In the genomic region with DNA sequence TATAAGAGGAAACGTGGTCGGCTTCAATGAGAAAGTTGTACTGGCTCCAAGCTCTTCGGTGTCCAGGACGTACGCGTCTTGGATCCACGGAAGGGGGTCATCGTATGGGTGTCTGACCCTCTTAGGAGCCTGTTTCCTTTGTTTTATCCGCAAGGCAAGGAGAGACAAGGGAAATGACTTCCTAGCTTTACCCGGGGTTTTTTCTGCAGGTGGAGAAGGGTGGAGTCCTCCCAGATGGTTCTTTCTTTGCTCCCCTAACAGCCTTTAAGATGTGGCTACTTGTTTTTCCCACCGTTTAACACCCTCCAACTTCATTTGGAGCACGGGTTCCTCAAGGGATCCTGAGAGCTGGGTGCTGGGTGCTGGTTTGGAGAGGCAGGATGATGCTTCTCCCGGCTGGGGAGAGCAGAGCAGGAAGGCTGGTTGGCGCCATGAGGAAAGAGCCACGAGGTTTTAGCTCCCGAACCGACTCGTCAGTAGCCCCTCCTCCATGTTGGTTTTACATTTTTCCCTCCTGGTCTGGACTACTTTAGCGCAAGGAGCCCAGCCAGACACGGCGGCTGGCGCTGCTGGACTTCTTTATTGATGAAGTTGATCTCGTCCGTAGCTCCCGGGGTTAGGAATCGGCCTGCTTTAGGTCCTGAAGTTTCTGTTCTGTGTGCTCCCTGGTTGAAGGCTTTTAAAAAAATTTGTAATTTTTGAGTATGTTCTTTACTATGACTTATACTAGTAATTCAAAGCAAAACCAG, we compare ENCODE assay signal across 8 cellular contexts. TPM values are rescaled to one million over a fixed set of nuclear protein-coding genes. Genes with fewer than 3 reads are reported as not detected.
DNase-seq lines count a peak whose midpoint lies in the region; ATAC-seq and TF ChIP-seq lines count a peak whose summit lies in the region.

No MANE protein-coding gene starts in this region.

- H3K27me3 ChIP-seq in BE2C (no peaks in the 10 kb centered on the region), esophagus muscularis mucosa (no peaks in the 10 kb centered on the region), mucosa of rectum (ENCODE audit: control insufficient read depth in 2 of 2, insufficient read depth in 2 of 2, low read length in 2 of 2) (no peaks in the 10 kb centered on the region), transverse colon (no peaks in the 10 kb centered on the region)

- WGBS in esophagus muscularis mucosa: 1% methylated on average over 26 of the region's 26 CpGs
- 0 to 2% methylated on average over 5 to 26 of the region's 26 CpGs for WGBS in transverse colon (ENCODE audit: low coverage in 1 of 2), 2 donors

- no peak for TF ChIP-seq EP300 in esophagus muscularis mucosa (IDR thresholded peaks at IDR 0.05)
- no peak for TF ChIP-seq EP300 in transverse colon (IDR thresholded peaks at IDR 0.05; ENCODE audit: low read depth)

- peak overlapping the region; percentile 79 for H3K9ac ChIP-seq in mucosa of rectum (ENCODE audit: low read depth in 1 of 2, low read length in 2 of 2)

- intact Hi-C loops in esophagus muscularis mucosa (cut with DNase I) (loop anchor here (5.0 to 10.0 kb wide), 4 partner anchors 61 to 204 kb away; a partner anchor contains a TSS), transverse colon (cut with DNase I; ENCODE audit: low total_unique reads) (loop anchor here (10.0 kb wide), 1 partner anchor 86 kb away; no protein-coding TSS in a partner anchor)

- H3K9me3 ChIP-seq in BE2C (no peaks in the 10 kb centered on the region), esophagus muscularis mucosa (no peaks in the 10 kb centered on the region), mucosa of rectum (ENCODE audit: control insufficient read depth in 2 of 2, low read length in 2 of 2) (no peaks in the 10 kb centered on the region), transverse colon (no peaks in the 10 kb centered on the region)

- H3K27ac ChIP-seq in esophagus muscularis mucosa (replicated peaks in 1 of 4) (peak overlapping the region; percentile 88 to 97 (median 90)), mucosa of rectum (ENCODE audit: low read depth in 2 of 2, low read length in 2 of 2) (peak overlapping the region; percentile 84), transverse colon (peak overlapping the region; percentile 92 to 97 (median 96))

- in situ Hi-C loops in transverse colon (cut with MboI; ENCODE audit: low pct_ligation_motif_present in 1 of 4, low pct_unique_long_range_greater_than_20kb in 1 of 4, low sequenced_read_pairs in 3 of 4): no loop called here

- TF ChIP-seq CTCF in BE2C (IDR thresholded peaks at IDR 0.05; ENCODE audit: low read depth, low read length): no peak
- TF ChIP-seq CTCF in esophagus muscularis mucosa (IDR thresholded peaks at IDR 0.05): no peak
- no peak for TF ChIP-seq CTCF in transverse colon (IDR thresholded peaks at IDR 0.05)

- peak overlapping the region; percentile 99 for H3K4me3 ChIP-seq in BE2C (ENCODE audit: low read depth, low read length)
- peak overlapping the region; percentile 78 to 93 (median 86) for H3K4me3 ChIP-seq in esophagus muscularis mucosa
- H3K4me3 ChIP-seq in mucosa of rectum (ENCODE audit: low read length in 2 of 2): peak overlapping the region; percentile 87 to 89
- peak overlapping the region; percentile 64 to 94 (median 79) for H3K4me3 ChIP-seq in transverse colon

- DNase-seq in BE2C (peak; percentile 82), NCI-H2227 (lab: John Stamatoyannopoulos, UW; ENCODE audit: unreplicated experiment) (peak; percentile 88), esophagus muscularis mucosa (ENCODE audit: extremely low spot score) (no peak), transverse colon (peak; percentile 58)
- peak; percentile 30 to 48 for DNase-seq in activated CD4-positive, alpha-beta T cell treated with anti-CD3 and anti-CD28 coated beads, Interleukin-2, amount 50 U/mL, for 48 hours

- peaks cover 22% of the 10 kb centered on the region for H3K36me3 ChIP-seq in BE2C
- no peaks in the 10 kb centered on the region for H3K36me3 ChIP-seq in esophagus muscularis mucosa
- no peaks in the 10 kb centered on the region for H3K36me3 ChIP-seq in mucosa of rectum (ENCODE audit: control insufficient read depth in 2 of 2, insufficient read depth in 2 of 2, low read length in 2 of 2)
- H3K36me3 ChIP-seq in transverse colon: no peaks in the 10 kb centered on the region

- H3K4me1 ChIP-seq in BE2C (peaks cover 6% of the 10 kb centered on the region), esophagus muscularis mucosa (peaks cover 14 to 24% (median 19%) of the 10 kb centered on the region in 4 donors), mucosa of rectum (ENCODE audit: control insufficient read depth in 2 of 2, insufficient read depth in 2 of 2, low read length in 2 of 2) (peaks cover 4 to 7% of the 10 kb centered on the region in 2 donors), transverse colon (peaks cover 6 to 18% (median 14%) of the 10 kb centered on the region in 4 donors)

- no peak for TF ChIP-seq POLR2A in esophagus muscularis mucosa (IDR thresholded peaks at IDR 0.05; ENCODE audit: low read depth)
- no peak for TF ChIP-seq POLR2A in transverse colon (IDR thresholded peaks at IDR 0.05)

- ATAC-seq in GM18517 (IDR thresholded peaks at IDR 0.05; ENCODE audit: unreplicated experiment) (peak; percentile 5), HG03103 (IDR thresholded peaks at IDR 0.05; ENCODE audit: low read depth, unreplicated experiment) (peak; percentile 14)

RNA-seq across cellular contexts. Expression of a gene that starts 1.3 kb away (rescaled TPM):
- 95.3 TPM for polyA plus RNA-seq in BE2C (2012; ENCODE audit: insufficient read depth, insufficient read length, low read depth)
- total RNA-seq in esophagus muscularis mucosa (10 to 100 TPM; 13.7 to 33.7 (median 31.0) TPM), transverse colon (10 to 100 TPM; 18.9 to 96.5 (median 69.7) TPM)
